22 cellular contexts compared by ENCODE assay signal in genomic region chr11:125957623-125958330, GRCh38. TPM values are rescaled to one million over a fixed set of nuclear protein-coding genes. Genes with fewer than 3 reads are reported as not detected.
"Had no signal": no experiment of that assay in that cellular context is flagged by ENCODE, and none has a peak within 500 bp of the region (broad histone marks: within the 10 kb centered on the region; RNA-seq: fewer than 3 reads in every experiment).

No MANE protein-coding gene starts in this region.

- H3K27ac ChIP-seq: psoas muscle, right lobe of liver, spleen had no signal

- H3K36me3 ChIP-seq: right lobe of liver, spleen had no signal

- H3K27ac Mint-ChIP-seq: immature natural killer cell; stimulated activated memory B cell treated with anti-CD40 and anti-IgM and Interleukin-4, amounts not matched to agents 10 μg/mL and 1 μg/mL and 100 μg/mL, for 72 hours; type B pancreatic cell had no signal

- H3K4me3 Mint-ChIP-seq: immature natural killer cell; naive thymus-derived CD8-positive, alpha-beta T cell; stimulated activated memory B cell treated with anti-CD40 and anti-IgM and Interleukin-4, amounts not matched to agents 10 μg/mL and 1 μg/mL and 100 μg/mL, for 72 hours; type B pancreatic cell had no signal

- ATAC-seq: left colon; naive thymus-derived CD8-positive, alpha-beta T cell; psoas muscle; right lobe of liver; stimulated activated memory B cell treated with anti-CD40 and anti-IgM and Interleukin-4, amounts not matched to agents 10 μg/mL and 1 μg/mL and 100 μg/mL, for 72 hours had no signal

- H3K36me3 Mint-ChIP-seq: immature natural killer cell; stimulated activated memory B cell treated with anti-CD40 and anti-IgM and Interleukin-4, amounts not matched to agents 10 μg/mL and 1 μg/mL and 100 μg/mL, for 72 hours had no signal

- H3K27me3 Mint-ChIP-seq: naive thymus-derived CD8-positive, alpha-beta T cell; type B pancreatic cell had no signal

- H3K9me3 ChIP-seq: right lobe of liver had no signal

- H3K4me1 ChIP-seq: psoas muscle, right lobe of liver had no signal

- H3K27me3 ChIP-seq: right lobe of liver had no signal

- H3K4me1 Mint-ChIP-seq: immature natural killer cell; stimulated activated memory B cell treated with anti-CD40 and anti-IgM and Interleukin-4, amounts not matched to agents 10 μg/mL and 1 μg/mL and 100 μg/mL, for 72 hours had no signal

- DNase-seq: activated CD4-positive, CD25-positive, alpha-beta regulatory T cell treated with anti-CD3 and anti-CD28 coated beads, Interleukin-2, amount 50 U/mL, for 72 hours; activated gamma-delta T cell treated with Interleukin-2 at 50 U/mL for 16 hours; activated T-cell treated with anti-CD3 and anti-CD28 coated beads, Interleukin-2, amount 50 U/mL, for 1 hour; caudate nucleus; cortex of kidney; effector CD8-positive, alpha-beta T cell; hypothalamus; immature natural killer cell; left colon; naive thymus-derived CD8-positive, alpha-beta T cell; nucleus accumbens; psoas muscle; right lobe of liver; spleen; stimulated activated CD4-positive, alpha-beta T cell treated with anti-CD3 and anti-CD28 coated beads, Interleukin-1b, Interleukin-23, amount 100 ng/mL, for 48 hours had no signal

- H3K4me3 ChIP-seq: lung, psoas muscle, right lobe of liver, spleen had no signal

RNA-seq across cellular contexts. Expression of gene VSIG10L2, which starts 11.9 kb away (rescaled TPM):
- total RNA-seq: activated CD8-positive, alpha-beta memory T cell treated with anti-CD3 and anti-CD28 coated beads for 36 hours; fibroblast of lung; left colon; mononuclear cell; naive thymus-derived CD8-positive, alpha-beta T cell; psoas muscle; subcutaneous adipose tissue had no signal
- polyA plus RNA-seq: fibroblast of lung; immature natural killer cell; naive thymus-derived CD8-positive, alpha-beta T cell had no signal

RNA-seq across cellular contexts. Expression of gene DDX25, which starts 53.5 kb away (rescaled TPM):
- total RNA-seq: fibroblast of lung, psoas muscle, subcutaneous adipose tissue had no signal
- polyA plus RNA-seq: fibroblast of lung, immature natural killer cell had no signal
